ENCODE assay signal across 23 cellular contexts in the genomic region with DNA sequence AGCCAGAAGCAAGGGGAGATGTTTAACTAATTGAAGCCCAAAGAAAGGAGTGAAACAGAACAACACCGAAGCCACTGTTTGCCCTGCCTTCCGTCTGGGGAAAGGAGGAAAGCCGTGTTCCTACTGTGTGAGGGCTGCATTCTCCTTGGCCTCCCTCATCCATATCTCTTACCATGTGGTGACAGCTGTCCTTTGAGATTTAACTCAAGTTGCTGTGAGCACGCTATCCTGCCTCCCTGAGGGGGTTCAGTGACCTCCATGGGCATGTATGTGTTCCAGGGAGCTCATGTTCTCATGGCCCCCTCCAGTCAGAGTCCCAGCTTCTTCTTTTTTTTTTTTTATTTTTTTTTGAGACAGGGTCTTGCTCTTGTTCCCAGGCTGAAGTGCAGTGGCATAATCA. TPM values are rescaled to one million over a fixed set of nuclear protein-coding genes. Genes with fewer than 3 reads are reported as not detected.
"Had no signal": no experiment of that assay in that cellular context is flagged by ENCODE, and none has a peak within 500 bp of the region (broad histone marks: within the 10 kb centered on the region; RNA-seq: fewer than 3 reads in every experiment).

No MANE protein-coding gene starts in this region.

- H3K27ac Mint-ChIP-seq: activated CD4-positive, alpha-beta memory T cell treated with anti-CD3 and anti-CD28 coated beads for 36 hours; activated naive CD4-positive, alpha-beta T cell treated with anti-CD3 and anti-CD28 coated beads for 36 hours; activated naive CD8-positive, alpha-beta T cell treated with anti-CD3 and anti-CD28 coated beads, Interleukin-2, amount 10 ng/mL, durations not matched to agents 7 days and 5 days; activated T-cell treated with anti-CD3 and anti-CD28 coated beads, Interleukin-2, amount 50 U/mL, for 72 hours; stimulated activated memory B cell treated with anti-CD40 and anti-IgM and Interleukin-4, amounts not matched to agents 10 μg/mL and 1 μg/mL and 100 μg/mL, for 72 hours; T-helper 17 cell had no signal

- H3K9me3 ChIP-seq: ovary, prostate gland, stomach, vagina had no signal

- H3K4me1 ChIP-seq: prostate gland, vagina had no signal

- H3K36me3 ChIP-seq: ovary, prostate gland, stomach, vagina had no signal

- H3K4me1 Mint-ChIP-seq: activated naive CD8-positive, alpha-beta T cell treated with anti-CD3 and anti-CD28 coated beads, Interleukin-2, amount 10 ng/mL, durations not matched to agents 7 days and 5 days; stimulated activated memory B cell treated with anti-CD40 and anti-IgM and Interleukin-4, amounts not matched to agents 10 μg/mL and 1 μg/mL and 100 μg/mL, for 72 hours; T-helper 17 cell had no signal

- H3K27me3 ChIP-seq: ovary, stomach, vagina had no signal

- H3K27ac ChIP-seq: epithelial cell of prostate, ovary, prostate gland, stomach, vagina had no signal

- H3K4me3 ChIP-seq: lung, ovary, prostate gland, skin epidermis, stomach, vagina had no signal

- H3K27me3 Mint-ChIP-seq: activated CD4-positive, alpha-beta memory T cell treated with anti-CD3 and anti-CD28 coated beads for 36 hours; activated naive CD8-positive, alpha-beta T cell treated with anti-CD3 and anti-CD28 coated beads, Interleukin-2, amount 10 ng/mL, durations not matched to agents 7 days and 5 days; naive thymus-derived CD8-positive, alpha-beta T cell; T-helper 17 cell had no signal

- H3K36me3 Mint-ChIP-seq: activated CD4-positive, alpha-beta memory T cell treated with anti-CD3 and anti-CD28 coated beads for 36 hours; activated naive CD8-positive, alpha-beta T cell treated with anti-CD3 and anti-CD28 coated beads, Interleukin-2, amount 10 ng/mL, durations not matched to agents 7 days and 5 days; naive thymus-derived CD8-positive, alpha-beta T cell; stimulated activated memory B cell treated with anti-CD40 and anti-IgM and Interleukin-4, amounts not matched to agents 10 μg/mL and 1 μg/mL and 100 μg/mL, for 72 hours had no signal

- DNase-seq: activated CD4-positive, alpha-beta memory T cell treated with anti-CD3 and anti-CD28 coated beads for 36 hours; activated CD4-positive, alpha-beta T cell treated with anti-CD3 and anti-CD28 coated beads for 48 hours; activated effector memory CD4-positive, alpha-beta T cell treated with Interleukin-2 at 50 U/mL for 16 hours; activated naive CD4-positive, alpha-beta T cell treated with anti-CD3 and anti-CD28 coated beads for 36 hours; activated naive CD8-positive, alpha-beta T cell treated with anti-CD3 and anti-CD28 coated beads, Interleukin-2, amount 10 ng/mL, durations not matched to agents 7 days and 5 days; activated T-cell treated with anti-CD3 and anti-CD28 coated beads, Interleukin-2, amount 50 U/mL, for 72 hours; amygdala; foreskin melanocyte; islet precursor cell; naive thymus-derived CD8-positive, alpha-beta T cell; stimulated activated CD4-positive, alpha-beta T cell treated with anti-CD3 and anti-CD28 coated beads, Interleukin-2, amount 100 ng/mL, for 24 hours; stomach; SW 1271; T-helper 17 cell; trophoblast cell had no signal

- H3K4me3 Mint-ChIP-seq: activated CD4-positive, alpha-beta memory T cell treated with anti-CD3 and anti-CD28 coated beads for 36 hours; activated naive CD4-positive, alpha-beta T cell treated with anti-CD3 and anti-CD28 coated beads for 36 hours; activated naive CD8-positive, alpha-beta T cell treated with anti-CD3 and anti-CD28 coated beads, Interleukin-2, amount 10 ng/mL, durations not matched to agents 7 days and 5 days; activated T-cell treated with anti-CD3 and anti-CD28 coated beads, Interleukin-2, amount 50 U/mL, for 72 hours; naive thymus-derived CD8-positive, alpha-beta T cell; stimulated activated memory B cell treated with anti-CD40 and anti-IgM and Interleukin-4, amounts not matched to agents 10 μg/mL and 1 μg/mL and 100 μg/mL, for 72 hours; T-helper 17 cell had no signal

- H3K9me3 Mint-ChIP-seq: activated CD4-positive, alpha-beta memory T cell treated with anti-CD3 and anti-CD28 coated beads for 36 hours; activated naive CD4-positive, alpha-beta T cell treated with anti-CD3 and anti-CD28 coated beads for 36 hours; activated naive CD8-positive, alpha-beta T cell treated with anti-CD3 and anti-CD28 coated beads, Interleukin-2, amount 10 ng/mL, durations not matched to agents 7 days and 5 days; activated T-cell treated with anti-CD3 and anti-CD28 coated beads, Interleukin-2, amount 50 U/mL, for 72 hours; naive thymus-derived CD8-positive, alpha-beta T cell; stimulated activated memory B cell treated with anti-CD40 and anti-IgM and Interleukin-4, amounts not matched to agents 10 μg/mL and 1 μg/mL and 100 μg/mL, for 72 hours had no signal

RNA-seq across cellular contexts. Expression of a gene that starts 26.2 kb away (rescaled TPM):
- total RNA-seq: activated naive CD4-positive, alpha-beta T cell treated with anti-CD3 and anti-CD28 coated beads for 36 hours; activated naive CD8-positive, alpha-beta T cell treated with anti-CD3 and anti-CD28 coated beads, Interleukin-2, amount 10 ng/mL, durations not matched to agents 7 days and 5 days; activated T-cell treated with anti-CD3 and anti-CD28 coated beads, Interleukin-2, amount 50 U/mL, for 72 hours; bronchial epithelial cell; naive thymus-derived CD8-positive, alpha-beta T cell; stomach; T-helper 17 cell; vagina had no signal
- polyA plus RNA-seq: stomach had no signal

RNA-seq across cellular contexts. Expression of a gene that starts 43.5 kb away (rescaled TPM):
- total RNA-seq: activated CD4-positive, alpha-beta memory T cell treated with anti-CD3 and anti-CD28 coated beads for 36 hours had no signal
- polyA plus RNA-seq: naive thymus-derived CD8-positive, alpha-beta T cell had no signal
